In genomic region chr14:60183724-60184596, GRCh38 we compare ENCODE assay signal across 8 cellular contexts. TPM values are rescaled to one million over a fixed set of nuclear protein-coding genes. Genes with fewer than 3 reads are reported as not detected.
DNase-seq lines count a peak whose midpoint lies in the region; ATAC-seq, FAIRE-seq and TF ChIP-seq lines count a peak whose summit lies in the region.

No MANE protein-coding gene starts in this region.

- peak; percentile 55 for ATAC-seq in HG02943 (IDR thresholded peaks at IDR 0.05; ENCODE audit: low read depth, unreplicated experiment)

- FAIRE-seq in GM12892 (lab: Jason Lieb, UNC) = peak; percentile 95

- no peaks in the 10 kb centered on the region for H3K9me3 ChIP-seq in neutrophil

- peak overlapping the region; percentile 45 for H3K4me3 ChIP-seq in fibroblast of the aortic adventitia (ENCODE audit: low read depth, low read length)
- peak overlapping the region; percentile 26 to 34 for H3K4me3 ChIP-seq in neutrophil (ENCODE audit: low read depth in 1 of 2, low read length in 1 of 2)

- H3K27me3 ChIP-seq in neutrophil = no peaks in the 10 kb centered on the region

- no peak for TF ChIP-seq POLR2A in GM12892 (IDR thresholded peaks at IDR 0.05; ENCODE audit: low read depth, low read length)

- H3K27ac ChIP-seq in VCaP (peak overlapping the region; percentile 55), neutrophil (no peak overlapping the region)

- H3K4me1 ChIP-seq in neutrophil (ENCODE audit: control insufficient read depth in 1 of 2, insufficient read depth in 1 of 2, low read depth in 1 of 2, low read length in 1 of 2) = peaks cover 0 to 3% of the 10 kb centered on the region in 2 experiments

- H3K36me3 ChIP-seq in neutrophil = no peaks in the 10 kb centered on the region

- intact Hi-C loops in posterior vena cava (cut with DNase I) = loop anchor here (5.0 to 10.0 kb wide), 2 partner anchors 117 to 119 kb away; no protein-coding TSS in a partner anchor

- TF ChIP-seq CTCF in AG09319 (IDR thresholded peaks at IDR 0.05; ENCODE audit: low read depth, low read length) (peak; percentile 45), VCaP (conservative IDR thresholded peaks at IDR 0.05) (peak; percentile 72), fibroblast of the aortic adventitia (IDR thresholded peaks at IDR 0.05; ENCODE audit: insufficient read depth, low read length) (peak; percentile 50), neutrophil (IDR thresholded peaks at IDR 0.05) (peak; percentile 69)

- DNase-seq in AG09319 (ENCODE audit: extremely low read depth, low read depth) = peak; percentile 58
- no peak for DNase-seq in GM12892 (ENCODE audit: insufficient read length)
- DNase-seq in NCI-H2171 (lab: John Stamatoyannopoulos, UW) = peak; percentile 71
- DNase-seq in fibroblast of the aortic adventitia (ENCODE audit: low read depth) = peak; percentile 89
- DNase-seq in posterior vena cava (ENCODE audit: low spot score) = no peak

RNA-seq across cellular contexts. Expression of gene DHRS7, which starts 18.8 kb away (rescaled TPM):
- 61.5 TPM for polyA plus RNA-seq in GM12892 (2012; ENCODE audit: missing spikeins)
- total RNA-seq in fibroblast of the aortic adventitia (ENCODE audit: low replicate concordance) = 37.5 and 128 TPM in 2 replicates
- 10 to 100 TPM; 58.3 to 63.9 TPM for total RNA-seq in posterior vena cava

Comparison
In these comparisons a context has a peak if more than half of its experiments do, and no peak if none do; other contexts are left out.
1. DNase-seq: peak in AG09319 (single experiment), NCI-H2171 (single experiment) and fibroblast of the aortic adventitia (single experiment); none in GM12892 (single experiment) and posterior vena cava (single experiment).
2. Peak in every context shown above with its lines, with median percentiles within 50 percentile points of each other: CTCF ChIP-seq.